Comparison of ENCODE assay signal across 14 cellular contexts in the genomic region with DNA sequence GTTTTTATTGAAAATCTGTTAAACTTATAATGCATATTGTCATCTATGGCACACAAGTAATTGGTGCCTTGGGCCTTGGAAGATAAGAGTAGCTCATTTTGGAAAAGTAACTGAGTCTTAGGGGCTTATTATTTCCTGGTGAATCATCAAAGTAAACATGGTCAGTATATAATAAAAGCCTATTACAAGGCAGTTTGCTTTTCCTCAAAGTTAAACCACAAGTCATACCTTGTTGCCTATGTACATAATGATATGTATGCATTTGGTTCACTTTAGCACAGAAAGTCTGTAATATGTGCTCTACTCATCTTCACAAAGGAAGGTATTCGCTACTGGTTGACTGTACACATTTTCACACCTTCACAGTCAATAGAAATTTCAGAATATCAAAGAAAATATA. TPM values are rescaled to one million over a fixed set of nuclear protein-coding genes. Genes with fewer than 3 reads are reported as not detected.
"Had no signal": no experiment of that assay in that cellular context is flagged by ENCODE, and none has a peak within 500 bp of the region (broad histone marks: within the 10 kb centered on the region; RNA-seq: fewer than 3 reads in every experiment).

No MANE protein-coding gene starts in this region.

- ATAC-seq: activated CD8-positive, alpha-beta T cell treated with anti-CD3 and anti-CD28 coated beads for 36 hours; activated T-cell treated with anti-CD3 and anti-CD28 coated beads, Interleukin-2, amount 50 U/mL, for 72 hours; natural killer cell; right cardiac atrium; stimulated activated effector memory CD8-positive, alpha-beta T cell treated with anti-CD3 and anti-CD28 coated beads, Interleukin-12 subunit alpha, Interleukin-12 subunit beta, amount 100 ng/mL, for 72 hours had no signal

- H3K27me3 ChIP-seq: cardiac muscle cell, thyroid gland, uterus had no signal

- H3K4me3 ChIP-seq: cardiac muscle cell, thyroid gland, uterus had no signal

- DNase-seq: activated CD8-positive, alpha-beta memory T cell treated with anti-CD3 and anti-CD28 coated beads, Interleukin-2, amount 50 U/mL, for 4 hours; activated CD8-positive, alpha-beta T cell treated with anti-CD3 and anti-CD28 coated beads for 36 hours; activated naive CD8-positive, alpha-beta T cell treated with anti-CD3 and anti-CD28 coated beads, Interleukin-2, amount 10 ng/mL, durations not matched to agents 7 days and 5 days; activated T-cell treated with anti-CD3 and anti-CD28 coated beads, Interleukin-2, amount 50 U/mL, for 72 hours; anterior cingulate cortex; foreskin melanocyte; head of caudate nucleus; natural killer cell; posterior cingulate gyrus; right cardiac atrium; thyroid gland; uterus had no signal

- H3K4me1 ChIP-seq: thyroid gland, uterus had no signal

- H3K36me3 ChIP-seq: cardiac muscle cell, thyroid gland, uterus had no signal

- H3K27ac ChIP-seq: cardiac muscle cell, thyroid gland, uterus had no signal

- H3K9me3 ChIP-seq: thyroid gland, uterus had no signal

RNA-seq across cellular contexts. Expression of gene FRK, which starts 10.3 kb away (rescaled TPM):
- total RNA-seq: natural killer cell had no signal

RNA-seq across cellular contexts. Expression of gene COL10A1, which starts 54.9 kb away (rescaled TPM):
- total RNA-seq: activated CD8-positive, alpha-beta T cell treated with anti-CD3 and anti-CD28 coated beads for 36 hours; activated naive CD8-positive, alpha-beta T cell treated with anti-CD3 and anti-CD28 coated beads, Interleukin-2, amount 10 ng/mL, durations not matched to agents 7 days and 5 days; activated T-cell treated with anti-CD3 and anti-CD28 coated beads, Interleukin-2, amount 50 U/mL, for 72 hours; cardiac muscle cell; natural killer cell; right cardiac atrium had no signal
